ENCODE assay signal across 8 cellular contexts in genomic region chr2:190468814-190469569, GRCh38.
DNase-seq lines count a peak whose midpoint lies in the region; ATAC-seq lines count a peak whose summit lies in the region.

No MANE protein-coding gene starts in this region.

- no peaks in the 10 kb centered on the region for H3K27me3 ChIP-seq in BLaER1 treated with 17β-estradiol and CSF1 and Interleukin-3, amounts not matched to agents 10 nM and 100 nM

- no peak overlapping the region for H3K4me3 Mint-ChIP-seq in effector memory CD8-positive, alpha-beta T cell

- H3K4me3 ChIP-seq in BLaER1 treated with 17β-estradiol and CSF1 and Interleukin-3, amounts not matched to agents 10 nM and 100 nM = no peak overlapping the region

- peak overlapping the region in 6 of 11 experiments; percentile 4 to 60 (median 34); a peak in 9 of 22 replicates for H3K27ac ChIP-seq in BLaER1 treated with 17β-estradiol and CSF1 and Interleukin-3, amounts not matched to agents 10 nM and 100 nM

- peak; percentile 76 for DNase-seq in HS-27A (ENCODE audit: low read depth)
- peak; percentile 55 for DNase-seq in NCI-H82 treated with DMSO at 0.1 percent for 48 hours (lab: John Stamatoyannopoulos, UW; ENCODE audit: unreplicated experiment)
- no peak for DNase-seq in effector memory CD8-positive, alpha-beta T cell
- DNase-seq in middle frontal gyrus (ENCODE audit: extremely low spot score, low spot score) = peak; percentile 49
- no peak for DNase-seq in NK-92 (lab: John Stamatoyannopoulos, UW; ENCODE audit: unreplicated experiment)
- no peak for DNase-seq in stimulated activated CD4-positive, alpha-beta T cell treated with anti-CD3 and anti-CD28 coated beads, Interleukin-4, amount 100 ng/mL, for 1 hour

- peak; percentile 55 for ATAC-seq in GM19397 (IDR thresholded peaks at IDR 0.05; ENCODE audit: unreplicated experiment)
- no peak for ATAC-seq in effector memory CD8-positive, alpha-beta T cell (replicated peaks)

- H3K4me1 Mint-ChIP-seq in effector memory CD8-positive, alpha-beta T cell (ENCODE audit: low read depth in 2 of 2) = peaks cover 23 to 48% of the 10 kb centered on the region in 2 donors

- H3K36me3 ChIP-seq in BLaER1 treated with 17β-estradiol and CSF1 and Interleukin-3, amounts not matched to agents 10 nM and 100 nM = peaks cover 7 to 15% (median 9%) of the 10 kb centered on the region in 11 experiments; a peak in 14 of 22 replicates

- peak overlapping the region; percentile 54 to 82 for H3K27ac Mint-ChIP-seq in effector memory CD8-positive, alpha-beta T cell

- H3K9me3 ChIP-seq in BLaER1 treated with 17β-estradiol and CSF1 and Interleukin-3, amounts not matched to agents 10 nM and 100 nM (replicated peaks in 1 of 11) = peaks cover 4 to 10% (median 9%) of the 10 kb centered on the region in 11 experiments; a peak in 14 of 22 replicates

- no peaks in the 10 kb centered on the region for H3K27me3 Mint-ChIP-seq in effector memory CD8-positive, alpha-beta T cell

- no peaks in the 10 kb centered on the region for H3K9me3 Mint-ChIP-seq in effector memory CD8-positive, alpha-beta T cell

- H3K36me3 Mint-ChIP-seq in effector memory CD8-positive, alpha-beta T cell (ENCODE audit: insufficient read depth) = peaks cover 6% of the 10 kb centered on the region

- H4K20me1 ChIP-seq in BLaER1 treated with 17β-estradiol and CSF1 and Interleukin-3, amounts not matched to agents 10 nM and 100 nM = no peaks in the 10 kb centered on the region

- peaks cover 19 to 34% (median 27%) of the 10 kb centered on the region in 10 experiments for H3K4me1 ChIP-seq in BLaER1 treated with 17β-estradiol and CSF1 and Interleukin-3, amounts not matched to agents 10 nM and 100 nM

- peak overlapping the region in 1 of 11 experiments; percentile 10; a peak in 1 of 22 replicates for H3K9ac ChIP-seq in BLaER1 treated with 17β-estradiol and CSF1 and Interleukin-3, amounts not matched to agents 10 nM and 100 nM

- H3K4me2 ChIP-seq in BLaER1 treated with 17β-estradiol and CSF1 and Interleukin-3, amounts not matched to agents 10 nM and 100 nM = peak overlapping the region; percentile 29 to 74 (median 53); a peak in 21 of 22 replicates

Comparison
In these comparisons a context has a peak if more than half of its experiments do, and no peak if none do; other contexts are left out.
1. DNase-seq: peak in HS-27A (single experiment), NCI-H82 treated with DMSO at 0.1 percent for 48 hours (single experiment) and middle frontal gyrus (single experiment); none in effector memory CD8-positive, alpha-beta T cell (0 of 3), NK-92 (single experiment) and stimulated activated CD4-positive, alpha-beta T cell treated with anti-CD3 and anti-CD28 coated beads, Interleukin-4, amount 100 ng/mL, for 1 hour (single experiment).